Comparison of ENCODE assay signal across 16 cellular contexts in genomic region chr3:16056210-16056607, GRCh38.
DNase-seq lines count a peak whose midpoint lies in the region; ATAC-seq and TF ChIP-seq lines count a peak whose summit lies in the region.
"Had no signal": no experiment of that assay in that cellular context is flagged by ENCODE, and none has a peak within 500 bp of the region (broad histone marks: within the 10 kb centered on the region; RNA-seq: fewer than 3 reads in every experiment).

No MANE protein-coding gene starts in this region.

- DNase-seq in HFFc6 (no peak), lower leg skin (ENCODE audit: low spot score in 2 of 2) (peak; percentile 83 to 91), KG1 (lab: John Stamatoyannopoulos, UW) (no peak), T1000 (lab: John Stamatoyannopoulos, UW) (no peak)
- DNase-seq in activated effector memory CD4-positive, alpha-beta T cell treated with Interleukin-2 at 50 U/mL for 16 hours: no peak
- DNase-seq: activated CD4-positive, alpha-beta T cell treated with anti-CD3 and anti-CD28 coated beads for 1 hour; NCI-H2171; OCI-M1; T-cell had no signal

- H3K27ac Mint-ChIP-seq in HFFc6: peak overlapping the region; percentile 24; the same call in 1 of the 2 replicates
- H3K27ac Mint-ChIP-seq: GM23338; natural killer cell treated with Interleukin-12 subunit alpha and Interleukin-12 subunit beta and Interleukin-15 and Interleukin-18, amount 100 ng/mL, for 72 hours; T-cell had no signal

- ATAC-seq in esophagus mucosa (peak; percentile 74), GM19463 (IDR thresholded peaks at IDR 0.05; ENCODE audit: unreplicated experiment) (no peak)
- ATAC-seq: natural killer cell treated with Interleukin-12 subunit alpha and Interleukin-12 subunit beta and Interleukin-15 and Interleukin-18, amount 100 ng/mL, for 72 hours; T-cell had no signal

- H3K27me3 ChIP-seq in subcutaneous abdominal adipose tissue (ENCODE audit: control insufficient read depth in 5 of 5, insufficient read depth in 4 of 5, low read length in 5 of 5): no peaks in the 10 kb centered on the region
- H3K27me3 ChIP-seq: BLaER1 treated with 17β-estradiol and CSF1 and Interleukin-3, amounts not matched to agents 10 nM and 100 nM had no signal

- H3K4me3 ChIP-seq in lower leg skin (ENCODE audit: low read depth, poor library complexity, severe bottlenecking) (no peak overlapping the region), subcutaneous abdominal adipose tissue (ENCODE audit: low read depth in 1 of 5, low read length in 5 of 5) (peak overlapping the region in 1 of 5 donors; percentile 13)
- H3K4me3 ChIP-seq: BLaER1 treated with 17β-estradiol and CSF1 and Interleukin-3, amounts not matched to agents 10 nM and 100 nM; GM23338 had no signal

- TF ChIP-seq CTCF in HFFc6 (IDR thresholded peaks at IDR 0.05) (no peak), lower leg skin (IDR thresholded peaks at IDR 0.05) (no peak)

- intact Hi-C loops in lower leg skin (cut with DNase I; ENCODE audit: low total_unique reads): no loop called here

- H3K4me1 ChIP-seq in subcutaneous abdominal adipose tissue (ENCODE audit: control insufficient read depth in 5 of 5, insufficient read depth in 5 of 5, low read length in 5 of 5): peaks cover 5 to 77% (median 57%) of the 10 kb centered on the region in 5 donors

- H3K9me3 ChIP-seq in subcutaneous abdominal adipose tissue (ENCODE audit: control insufficient read depth in 5 of 5, low read length in 5 of 5): no peaks in the 10 kb centered on the region
- H3K9me3 ChIP-seq: BLaER1 treated with 17β-estradiol and CSF1 and Interleukin-3, amounts not matched to agents 10 nM and 100 nM had no signal

- H3K27ac ChIP-seq in subcutaneous abdominal adipose tissue (ENCODE audit: low read depth, low read length): peak overlapping the region; percentile 77
- H3K27ac ChIP-seq: BLaER1 treated with 17β-estradiol and CSF1 and Interleukin-3, amounts not matched to agents 10 nM and 100 nM had no signal

- H3K9me3 Mint-ChIP-seq in HFFc6: peaks cover 13% of the 10 kb centered on the region
- H3K9me3 Mint-ChIP-seq: brain; GM23338; natural killer cell treated with Interleukin-12 subunit alpha and Interleukin-12 subunit beta and Interleukin-15 and Interleukin-18, amount 100 ng/mL, for 72 hours; T-cell had no signal

- no peak overlapping the region for H3K4me3 Mint-ChIP-seq in HFFc6
- H3K4me3 Mint-ChIP-seq: brain; GM23338; natural killer cell treated with Interleukin-12 subunit alpha and Interleukin-12 subunit beta and Interleukin-15 and Interleukin-18, amount 100 ng/mL, for 72 hours; T-cell had no signal

- H3K36me3 ChIP-seq in subcutaneous abdominal adipose tissue (ENCODE audit: control insufficient read depth in 5 of 5, insufficient read depth in 5 of 5, low read length in 5 of 5): no peaks in the 10 kb centered on the region
- H3K36me3 ChIP-seq: BLaER1 treated with 17β-estradiol and CSF1 and Interleukin-3, amounts not matched to agents 10 nM and 100 nM had no signal

- no peaks in the 10 kb centered on the region; the same call in 1 of the 2 replicates for H3K27me3 Mint-ChIP-seq in HFFc6 (ENCODE audit: insufficient read depth)
- H3K27me3 Mint-ChIP-seq: brain; natural killer cell treated with Interleukin-12 subunit alpha and Interleukin-12 subunit beta and Interleukin-15 and Interleukin-18, amount 100 ng/mL, for 72 hours had no signal

- H3K4me1 Mint-ChIP-seq in HFFc6 (ENCODE audit: low read depth): peaks cover 83% of the 10 kb centered on the region
- H3K4me1 Mint-ChIP-seq: T-cell had no signal

- TF ChIP-seq POLR2A in lower leg skin (IDR thresholded peaks at IDR 0.05): no peak

- H3K36me3 Mint-ChIP-seq in HFFc6 (ENCODE audit: low read depth): no peaks in the 10 kb centered on the region
- H3K36me3 Mint-ChIP-seq: brain; natural killer cell treated with Interleukin-12 subunit alpha and Interleukin-12 subunit beta and Interleukin-15 and Interleukin-18, amount 100 ng/mL, for 72 hours; T-cell had no signal

- H3K9ac ChIP-seq in subcutaneous abdominal adipose tissue (ENCODE audit: low read length in 5 of 5): no peak overlapping the region
- H3K9ac ChIP-seq: BLaER1 treated with 17β-estradiol and CSF1 and Interleukin-3, amounts not matched to agents 10 nM and 100 nM had no signal

- 50 to 53% methylated on average over 2 of the region's 2 CpGs for WGBS in lower leg skin, 2 donors

Comparison
In these comparisons a context has a peak if more than half of its experiments do, and no peak if none do; other contexts are left out.
1. DNase-seq: peak in lower leg skin (2 of 2); none in HFFc6 (single experiment), activated effector memory CD4-positive, alpha-beta T cell treated with Interleukin-2 at 50 U/mL for 16 hours (single experiment), KG1 (single experiment) and T1000 (single experiment).